In the genomic region with DNA sequence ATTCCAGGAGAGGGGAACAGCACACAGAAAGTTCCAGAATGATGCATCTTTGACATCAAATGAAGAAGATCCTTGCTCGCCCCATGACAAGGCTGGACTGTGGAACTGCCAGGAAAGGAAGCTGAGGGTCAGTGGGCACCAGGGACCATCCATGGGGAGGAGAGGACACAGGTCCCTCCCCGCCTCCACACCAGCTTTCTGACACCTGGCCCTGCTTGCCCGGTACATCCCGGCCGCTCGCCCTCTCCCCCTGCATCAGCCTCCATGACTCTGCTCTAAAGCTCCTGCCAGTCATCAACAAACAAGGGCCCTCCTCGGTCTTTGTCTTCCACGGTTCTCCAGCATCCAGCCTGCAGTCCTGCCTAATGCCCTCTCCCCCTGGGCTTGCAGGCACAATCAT, we compare ENCODE assay signal across 29 cellular contexts.
"Had no signal": no experiment of that assay in that cellular context is flagged by ENCODE, and none has a peak within 500 bp of the region (broad histone marks: within the 10 kb centered on the region; RNA-seq: fewer than 3 reads in every experiment).

No MANE protein-coding gene starts in this region.

- FAIRE-seq: urothelium cell line had no signal

- H3K4me1 Mint-ChIP-seq: stimulated activated effector memory CD8-positive, alpha-beta T cell treated with anti-CD3 and anti-CD28 coated beads, Interleukin-12 subunit alpha, Interleukin-12 subunit beta, amount 100 ng/mL, for 72 hours; stimulated activated memory B cell treated with anti-CD40 and anti-IgM and Interleukin-4, amounts not matched to agents 10 μg/mL and 1 μg/mL and 100 μg/mL, for 72 hours; stimulated activated naive CD8-positive, alpha-beta T cell treated with anti-CD3 and anti-CD28 coated beads, Interleukin-15, amount 100 ng/mL, for 72 hours had no signal

- H3K4me1 ChIP-seq: stomach, suprapubic skin, testis, thyroid gland, tibial artery, tibial nerve, transverse colon, upper lobe of left lung, upper lobe of right lung, uterus, vagina had no signal

- H3K9me3 Mint-ChIP-seq: stimulated activated effector memory CD8-positive, alpha-beta T cell treated with anti-CD3 and anti-CD28 coated beads, Interleukin-12 subunit alpha, Interleukin-12 subunit beta, amount 100 ng/mL, for 72 hours; stimulated activated memory B cell treated with anti-CD40 and anti-IgM and Interleukin-4, amounts not matched to agents 10 μg/mL and 1 μg/mL and 100 μg/mL, for 72 hours; stimulated activated naive B cell treated with anti-CD40 and anti-IgM and Interleukin-4, amounts not matched to agents 10 μg/mL and 1 μg/mL and 100 μg/mL, for 72 hours; stimulated activated naive CD8-positive, alpha-beta T cell treated with anti-CD3 and anti-CD28 coated beads, Interleukin-15, amount 100 ng/mL, for 72 hours; stimulated activated naive CD8-positive, alpha-beta T cell treated with anti-CD3 and anti-CD28 coated beads, Interleukin-15, Interleukin-2, amounts not matched to agents 100 ng/mL and 50 ng/mL, for 24 hours; type B pancreatic cell had no signal

- H3K4me3 ChIP-seq: stomach, suprapubic skin, testis, thoracic aorta, thyroid gland, tibial artery, tibial nerve, transverse colon, upper lobe of left lung, upper lobe of right lung, uterus, vagina had no signal

- DNase-seq: stimulated activated CD4-positive, alpha-beta T cell treated with anti-CD3 and anti-CD28 coated beads, Interleukin-2, amount 100 ng/mL, for 48 hours; stimulated activated CD4-positive, alpha-beta T cell treated with anti-CD3 and anti-CD28 coated beads, Interleukin-4, amount 100 ng/mL, for 1 hour; stimulated activated CD4-positive, alpha-beta T cell treated with anti-CD3 and anti-CD28 coated beads, Interleukin-4, amount 100 ng/mL, for 24 hours; stimulated activated CD4-positive, alpha-beta T cell treated with anti-CD3 and anti-CD28 coated beads, Interleukin-4, amount 100 ng/mL, for 4 hours; stimulated activated CD8-positive, alpha-beta memory T cell treated with anti-CD3 and anti-CD28 coated beads, Interleukin-4, amount 100 ng/mL, for 48 hours; stimulated activated naive B cell treated with anti-CD40 and anti-IgM and Interleukin-4, amounts not matched to agents 10 μg/mL and 1 μg/mL and 100 μg/mL, for 72 hours; stimulated activated naive CD4-positive, alpha-beta T cell; stimulated activated naive CD4-positive, alpha-beta T cell treated with Interleukin-2 at 50 U/mL for 16 hours; stimulated activated naive CD8-positive, alpha-beta T cell treated with anti-CD3 and anti-CD28 coated beads, Interleukin-15, amount 100 ng/mL, for 72 hours; stimulated activated naive CD8-positive, alpha-beta T cell treated with anti-CD3 and anti-CD28 coated beads, Interleukin-15, Interleukin-2, amounts not matched to agents 100 U/mL and 50 U/mL, for 24 hours; stomach; substantia nigra; testis; thyroid gland; tibial artery; transverse colon; trophoblast cell; upper lobe of left lung; upper lobe of right lung; uterus had no signal

- H3K36me3 Mint-ChIP-seq: stimulated activated effector memory CD8-positive, alpha-beta T cell treated with anti-CD3 and anti-CD28 coated beads, Interleukin-12 subunit alpha, Interleukin-12 subunit beta, amount 100 ng/mL, for 72 hours; stimulated activated memory B cell treated with anti-CD40 and anti-IgM and Interleukin-4, amounts not matched to agents 10 μg/mL and 1 μg/mL and 100 μg/mL, for 72 hours; stimulated activated naive B cell treated with anti-CD40 and anti-IgM and Interleukin-4, amounts not matched to agents 10 μg/mL and 1 μg/mL and 100 μg/mL, for 72 hours; type B pancreatic cell had no signal

- ATAC-seq: stimulated activated effector memory CD8-positive, alpha-beta T cell treated with anti-CD3 and anti-CD28 coated beads, Interleukin-12 subunit alpha, Interleukin-12 subunit beta, amount 100 ng/mL, for 72 hours; stimulated activated memory B cell treated with anti-CD40 and anti-IgM and Interleukin-4, amounts not matched to agents 10 μg/mL and 1 μg/mL and 100 μg/mL, for 72 hours; stimulated activated naive B cell treated with anti-CD40 and anti-IgM and Interleukin-4, amounts not matched to agents 10 μg/mL and 1 μg/mL and 100 μg/mL, for 72 hours; stimulated activated naive CD8-positive, alpha-beta T cell treated with anti-CD3 and anti-CD28 coated beads, Interleukin-15, amount 100 ng/mL, for 72 hours; stimulated activated naive CD8-positive, alpha-beta T cell treated with anti-CD3 and anti-CD28 coated beads, Interleukin-15, Interleukin-2, amounts not matched to agents 100 U/mL and 50 U/mL, for 24 hours; upper lobe of right lung had no signal

- H3K9me3 ChIP-seq: stomach, suprapubic skin, testis, thoracic aorta, thyroid gland, tibial artery, tibial nerve, transverse colon, upper lobe of left lung, upper lobe of right lung, uterus, vagina had no signal

- H3K27me3 Mint-ChIP-seq: stimulated activated memory B cell treated with anti-CD40 and anti-IgM and Interleukin-4, amounts not matched to agents 10 μg/mL and 1 μg/mL and 100 μg/mL, for 72 hours; stimulated activated naive CD8-positive, alpha-beta T cell treated with anti-CD3 and anti-CD28 coated beads, Interleukin-15, Interleukin-2, amounts not matched to agents 100 ng/mL and 50 ng/mL, for 24 hours had no signal

- H3K27ac Mint-ChIP-seq: stimulated activated effector memory CD8-positive, alpha-beta T cell treated with anti-CD3 and anti-CD28 coated beads, Interleukin-12 subunit alpha, Interleukin-12 subunit beta, amount 100 ng/mL, for 72 hours; stimulated activated memory B cell treated with anti-CD40 and anti-IgM and Interleukin-4, amounts not matched to agents 10 μg/mL and 1 μg/mL and 100 μg/mL, for 72 hours; stimulated activated naive B cell treated with anti-CD40 and anti-IgM and Interleukin-4, amounts not matched to agents 10 μg/mL and 1 μg/mL and 100 μg/mL, for 72 hours; stimulated activated naive CD8-positive, alpha-beta T cell treated with anti-CD3 and anti-CD28 coated beads, Interleukin-15, amount 100 ng/mL, for 72 hours; stimulated activated naive CD8-positive, alpha-beta T cell treated with anti-CD3 and anti-CD28 coated beads, Interleukin-15, Interleukin-2, amounts not matched to agents 100 ng/mL and 50 ng/mL, for 24 hours; type B pancreatic cell had no signal

- H3K27ac ChIP-seq: stomach, suprapubic skin, testis, thoracic aorta, thyroid gland, tibial artery, tibial nerve, transverse colon, upper lobe of left lung, upper lobe of right lung, uterus, vagina had no signal

- H3K27me3 ChIP-seq: stomach, suprapubic skin, testis, thyroid gland, tibial artery, tibial nerve, transverse colon, upper lobe of left lung, upper lobe of right lung, uterus, vagina had no signal

- H3K4me3 Mint-ChIP-seq: stimulated activated effector memory CD8-positive, alpha-beta T cell treated with anti-CD3 and anti-CD28 coated beads, Interleukin-12 subunit alpha, Interleukin-12 subunit beta, amount 100 ng/mL, for 72 hours; stimulated activated memory B cell treated with anti-CD40 and anti-IgM and Interleukin-4, amounts not matched to agents 10 μg/mL and 1 μg/mL and 100 μg/mL, for 72 hours; stimulated activated naive B cell treated with anti-CD40 and anti-IgM and Interleukin-4, amounts not matched to agents 10 μg/mL and 1 μg/mL and 100 μg/mL, for 72 hours; stimulated activated naive CD8-positive, alpha-beta T cell treated with anti-CD3 and anti-CD28 coated beads, Interleukin-15, amount 100 ng/mL, for 72 hours; stimulated activated naive CD8-positive, alpha-beta T cell treated with anti-CD3 and anti-CD28 coated beads, Interleukin-15, Interleukin-2, amounts not matched to agents 100 ng/mL and 50 ng/mL, for 24 hours; type B pancreatic cell had no signal

- H3K36me3 ChIP-seq: stomach, suprapubic skin, thoracic aorta, thyroid gland, tibial artery, tibial nerve, transverse colon, upper lobe of left lung, upper lobe of right lung, uterus, vagina had no signal
